1 cellular context compared by ENCODE assay signal in the genomic region with DNA sequence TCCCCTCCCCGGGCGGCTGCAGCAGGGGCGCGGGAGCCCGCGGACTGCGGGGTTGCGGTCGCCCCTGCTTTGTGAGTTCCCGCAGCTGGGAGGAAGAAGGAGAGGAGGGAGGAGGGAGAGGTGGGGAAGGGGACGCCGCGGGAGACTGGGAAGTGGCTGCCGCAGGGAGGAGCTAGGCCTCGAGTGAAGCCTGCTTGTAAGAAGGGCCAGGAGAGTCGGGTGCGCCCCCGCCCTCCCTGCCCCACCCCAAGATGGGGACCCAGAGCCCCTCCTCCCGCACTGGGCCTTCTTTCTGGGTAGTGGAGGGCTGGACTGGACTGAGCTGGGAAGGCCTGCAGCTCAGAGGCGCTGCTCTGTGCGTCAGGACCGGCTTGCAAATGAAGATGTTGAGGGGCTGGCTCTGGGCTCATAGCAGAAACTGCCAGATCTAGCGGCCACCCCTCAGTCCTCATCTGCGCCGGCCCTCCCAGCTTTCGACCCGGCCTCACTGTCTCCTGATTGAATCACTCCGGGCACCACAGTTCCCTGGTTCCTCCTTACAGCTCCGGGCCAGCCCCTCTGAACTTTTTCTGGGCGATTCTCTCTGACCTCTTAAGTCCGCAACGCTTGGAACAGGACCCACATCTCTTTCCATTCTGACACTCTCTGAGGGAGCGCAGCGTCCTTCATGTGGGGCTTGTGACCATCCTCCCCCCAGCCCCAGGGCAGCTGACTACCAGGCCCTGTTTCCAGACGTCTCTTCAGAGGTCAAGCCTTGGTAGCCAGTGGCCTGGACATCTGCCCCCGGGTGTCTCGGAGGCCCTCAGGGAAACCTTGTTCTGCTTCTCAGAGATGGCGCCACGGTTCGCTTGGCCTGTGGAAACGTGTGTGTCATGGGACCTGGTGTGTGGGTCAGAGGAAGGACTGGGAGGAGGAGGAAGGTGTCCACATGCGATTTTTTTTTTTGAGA.
TF ChIP-seq lines count a peak whose summit lies in the region.

No MANE protein-coding gene starts in this region.

TF ChIP-seq in SK-N-SH treated with all-trans-retinoic acid at 6 μM for 48 hours, 23 proteins besides CTCF, POLR2A, EP300 and RAD21 (continued from another document):
- TF ChIP-seq CSRNP3 (CRISPR knock-in tag; IDR thresholded peaks at IDR 0.05), result no peak
- TF ChIP-seq ISL1 (CRISPR knock-in tag; IDR thresholded peaks at IDR 0.05), result no peak
